ENCODE assay signal across 1 cellular context in the genomic region with DNA sequence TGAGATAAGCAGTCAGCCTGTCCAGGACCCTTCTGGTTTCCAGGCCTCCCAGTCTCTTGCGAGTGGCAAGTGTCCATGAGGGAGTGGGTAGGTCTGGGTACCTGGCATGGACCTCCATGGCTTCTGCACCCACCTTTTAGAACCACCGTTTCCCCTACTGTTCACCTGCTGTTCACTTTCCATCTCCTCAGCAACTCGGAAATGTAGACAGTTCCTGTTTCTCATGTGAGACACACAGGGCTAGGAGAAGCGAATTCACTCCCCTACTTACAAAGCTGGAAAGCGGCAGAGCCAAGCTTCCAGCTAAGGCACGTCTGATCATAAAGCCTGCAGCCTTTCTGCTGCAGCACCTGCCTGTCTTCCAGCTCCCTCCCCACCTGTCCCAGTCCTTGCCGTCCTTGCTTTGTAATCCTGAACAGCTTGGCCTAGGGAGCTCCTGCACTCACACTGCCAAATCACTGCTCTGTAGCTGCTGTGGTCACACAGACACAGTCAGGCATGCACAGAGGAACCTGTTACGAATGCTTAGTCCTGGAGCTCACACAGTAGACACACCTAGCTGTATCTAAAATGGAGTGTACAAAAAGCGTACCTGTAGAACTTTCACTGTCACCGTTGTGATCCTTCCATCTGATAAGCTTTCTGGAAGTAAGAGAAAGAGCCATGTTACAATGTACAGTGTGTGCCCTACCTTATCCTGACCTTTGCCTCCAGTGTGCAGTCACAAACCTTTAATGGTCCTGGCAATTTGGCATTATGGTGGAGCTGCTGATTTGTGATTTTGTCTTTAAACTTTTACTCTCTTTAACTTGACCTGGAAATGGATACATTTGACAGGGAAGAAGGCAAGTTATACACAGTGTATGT.
TF ChIP-seq lines count a peak whose summit lies in the region.

No MANE protein-coding gene starts in this region.

TF ChIP-seq in GM23338, 12 proteins besides CTCF, POLR2A, EP300 and RAD21 (continued from another document):
- TF ChIP-seq EZH2phosphoT487 (IDR thresholded peaks at IDR 0.05; ENCODE audit: unreplicated experiment) (no peak), NANOG (IDR thresholded peaks at IDR 0.05; ENCODE audit: borderline replicate concordance) (no peak), JUNB (IDR thresholded peaks at IDR 0.05; ENCODE audit: unreplicated experiment) (no peak), STAT1 (IDR thresholded peaks at IDR 0.05; ENCODE audit: unreplicated experiment) (no peak)
